ENCODE assay signal across 8 cellular contexts in genomic region chr16:88098731-88099562, GRCh38.
DNase-seq lines count a peak whose midpoint lies in the region; FAIRE-seq and TF ChIP-seq lines count a peak whose summit lies in the region.
"Not testable (repeated sequence)": the region's sequence is repeated elsewhere in the genome, so short reads cannot be mapped to it uniquely, and the experiment has no call there.

No MANE protein-coding gene starts in this region.

- H2BK120ac ChIP-seq in mesendoderm (ENCODE audit: low read depth, low read length) = not testable (repeated sequence)

- H2BK5ac ChIP-seq in mesendoderm (ENCODE audit: low read length) = not testable (repeated sequence)

- H3K79me1 ChIP-seq in mesendoderm (ENCODE audit: low read length) = not testable (repeated sequence)

- H3K4me3 ChIP-seq in BJ (ENCODE audit: low read depth, low read length); SK-N-SH (ENCODE audit: low read depth in 2 of 2, low read length in 1 of 2); mammary epithelial cell (replicated peaks in 1 of 3; ENCODE audit: insufficient read depth in 1 of 3, low read depth in 2 of 3, low read length in 3 of 3); fibroblast of the aortic adventitia (ENCODE audit: low read depth, low read length); mesendoderm (ENCODE audit: low read length): not testable (repeated sequence)

- BruUV-seq in mammary epithelial cell (replicated peaks; lab: Mats Ljungman, UMichigan) = not testable (repeated sequence)

- not testable (repeated sequence) for H3K79me2 ChIP-seq in SK-N-SH (ENCODE audit: insufficient read depth); mammary epithelial cell (ENCODE audit: insufficient read depth, low read length); mesendoderm (ENCODE audit: control insufficient read depth, insufficient read depth, low read length)

- not testable (repeated sequence) for H2BK15ac ChIP-seq in mesendoderm (replicated peaks; ENCODE audit: low read depth)

- not testable (repeated sequence) for FAIRE-seq in H54 (lab: Jason Lieb, UNC)
- FAIRE-seq in urothelium cell line (lab: Jason Lieb, UNC) = peak; percentile 73

- intact Hi-C loops in mammary epithelial cell (cut with micrococcal nuclease) = not testable (repeated sequence)

- H3K4me2 ChIP-seq in SK-N-SH; mammary epithelial cell (ENCODE audit: insufficient read depth, low read depth, low read length); mesendoderm (ENCODE audit: low read length): not testable (repeated sequence)

- 82% methylated on average over 22 of the region's 25 CpGs for WGBS in SK-N-SH (ENCODE audit: low lambda C conversion rate)
- WGBS in mammary epithelial cell (ENCODE audit: low coverage, missing lambda C conversion rate) = 94% methylated on average over 17 of the region's 25 CpGs
- WGBS in mesendoderm (ENCODE audit: extremely low coverage, insufficient coverage, low lambda C conversion rate) = no CpG with 5 or more reads among the region's 25 CpGs

- H3K23ac ChIP-seq in mesendoderm (ENCODE audit: low read length) = not testable (repeated sequence)

- not testable (repeated sequence) for H3K27ac ChIP-seq in SK-N-SH (ENCODE audit: low read depth in 2 of 2, low read length in 1 of 2); mammary epithelial cell (ENCODE audit: insufficient read depth, low read depth, low read length); mesendoderm (ENCODE audit: low read depth, low read length)

- H3K9ac ChIP-seq in SK-N-SH; mammary epithelial cell (ENCODE audit: insufficient read depth, low read length); mesendoderm (ENCODE audit: low read length): not testable (repeated sequence)

- CTCF ChIA-PET in BJ (lab: Yijun Ruan, JAX) (interaction anchor here (1.3 to 1.4 kb wide), 2 partner anchors 14 to 36 kb away, joined by 3 read pairs; no protein-coding TSS in a partner anchor), SK-N-SH (lab: Yijun Ruan, JAX) (interaction anchor here (1.5 kb wide), 1 partner anchor 22 kb away, joined by 3 read pairs; no protein-coding TSS in a partner anchor)
- CTCF ChIA-PET in mammary epithelial cell (lab: Charles Lee; ENCODE audit: low non-redundant PET) = not testable (repeated sequence)

- TF ChIP-seq POLR2A in H54 (IDR thresholded peaks at IDR 0.05; ENCODE audit: low read depth, low read length) = not testable (repeated sequence)

- dilution Hi-C loops in mammary epithelial cell (cut with HindIII; ENCODE audit: low sequenced_read_pairs) = not testable (repeated sequence)

- peaks cover 15% of the 10 kb centered on the region for H3K27me3 ChIP-seq in BJ (ENCODE audit: control insufficient read depth, insufficient read depth, low read length)
- H3K27me3 ChIP-seq in SK-N-SH (ENCODE audit: insufficient read depth); mesendoderm (ENCODE audit: insufficient read depth, low read length, poor library complexity): not testable (repeated sequence)
- peaks cover 14% of the 10 kb centered on the region for H3K27me3 ChIP-seq in mammary epithelial cell (ENCODE audit: insufficient read depth, low read length)

- not testable (repeated sequence) for H4K8ac ChIP-seq in mesendoderm (ENCODE audit: low read depth, low read length)

- not testable (repeated sequence) for H3K56ac ChIP-seq in mesendoderm (ENCODE audit: low read length)

- H3K9me3 ChIP-seq in SK-N-SH; mammary epithelial cell (replicated peaks; ENCODE audit: insufficient read depth, low read length): not testable (repeated sequence)

- H3K36me3 ChIP-seq in BJ (ENCODE audit: control insufficient read depth, insufficient read depth, low read length); SK-N-SH (replicated peaks in 1 of 2; ENCODE audit: control insufficient read depth in 1 of 2, insufficient read depth in 2 of 2, low read length in 1 of 2); mammary epithelial cell (ENCODE audit: insufficient read depth, low read length); mesendoderm (ENCODE audit: control insufficient read depth, insufficient read depth, low read length): not testable (repeated sequence)

- not testable (repeated sequence) for H2AFZ ChIP-seq in SK-N-SH (ENCODE audit: low read depth); mammary epithelial cell (ENCODE audit: low read depth, low read length)

- not testable (repeated sequence) for H2AK5ac ChIP-seq in mesendoderm (ENCODE audit: low read length)

- H4K20me1 ChIP-seq in SK-N-SH (ENCODE audit: insufficient read depth); mammary epithelial cell (ENCODE audit: insufficient read depth, low read length): not testable (repeated sequence)

- in situ Hi-C loops in mammary epithelial cell (cut with MboI; ENCODE audit: low sequenced_read_pairs in 2 of 2) = not testable (repeated sequence)

- DNase-seq in BJ (ENCODE audit: low read depth) = peak; percentile 47
- DNase-seq in H54 (ENCODE audit: insufficient read length, low spot score) = peak; percentile 90
- DNase-seq in LHCN-M2 (ENCODE audit: low read depth) = peak; percentile 85
- DNase-seq in SK-N-SH = peak; percentile 32
- peak; percentile 35 for DNase-seq in mammary epithelial cell
- peak; percentile 63 for DNase-seq in fibroblast of the aortic adventitia (ENCODE audit: low read depth)
- peak; percentile 9 for DNase-seq in mesendoderm
- DNase-seq in urothelium cell line (ENCODE audit: low spot score) = peak; percentile 29

- POLR2A ChIA-PET in BJ (lab: Charles Lee) = not testable (repeated sequence)
- POLR2A ChIA-PET in SK-N-SH (lab: Yijun Ruan, JAX) = interaction anchor here (0.6 kb wide), 1 partner anchor 14 kb away, joined by 3 read pairs; no protein-coding TSS in a partner anchor

- H3K4me1 ChIP-seq in SK-N-SH (ENCODE audit: control insufficient read depth in 1 of 2, insufficient read depth in 2 of 2, low read depth in 1 of 2, low read length in 1 of 2) = peaks cover 0 to 36% of the 10 kb centered on the region in 2 experiments; a peak in 1 of 4 replicates
- not testable (repeated sequence) for H3K4me1 ChIP-seq in mammary epithelial cell (ENCODE audit: insufficient read depth, low read length); mesendoderm (ENCODE audit: control insufficient read depth, low read depth, low read length)

- TF ChIP-seq EP300 in SK-N-SH (IDR thresholded peaks at IDR 0.05; ENCODE audit: borderline replicate concordance in 1 of 2, low read depth in 1 of 2, low read length in 1 of 2) = not testable (repeated sequence)

- H4K5ac ChIP-seq in mesendoderm (ENCODE audit: low read length) = not testable (repeated sequence)

- H3K4ac ChIP-seq in mesendoderm (ENCODE audit: low read depth, low read length) = not testable (repeated sequence)

- not testable (repeated sequence) for H3K9me2 ChIP-seq in SK-N-SH

- TF ChIP-seq CTCF in BJ (IDR thresholded peaks at IDR 0.05; ENCODE audit: insufficient read depth, low read depth, low read length) = peak; percentile 45
- not testable (repeated sequence) for TF ChIP-seq CTCF in SK-N-SH (IDR thresholded peaks at IDR 0.05); mammary epithelial cell (conservative IDR thresholded peaks at IDR 0.05 in 1 of 2, IDR thresholded peaks at IDR 0.05 in 1 of 2; ENCODE audit: extremely low read depth in 1 of 2, insufficient read depth in 1 of 2, low read depth in 1 of 2, low read length in 2 of 2); fibroblast of the aortic adventitia (IDR thresholded peaks at IDR 0.05; ENCODE audit: insufficient read depth, low read length)

- H3F3A ChIP-seq in SK-N-SH (replicated peaks; ENCODE audit: insufficient read depth) = not testable (repeated sequence)

- H3K18ac ChIP-seq in mesendoderm (ENCODE audit: low read length) = not testable (repeated sequence)

- not testable (repeated sequence) for TF ChIP-seq RAD21 in SK-N-SH (IDR thresholded peaks at IDR 0.05; ENCODE audit: low read length)

TF ChIP-seq in SK-N-SH, 30 proteins besides CTCF, POLR2A, EP300 and RAD21:
- TF ChIP-seq TCF12 (IDR thresholded peaks at IDR 0.05) = peak; percentile 72
TF ChIP-seq in SK-N-SH: peak in this region for 1; not testable (repeated sequence) for 29.

Comparison
In these comparisons a context has a peak if more than half of its experiments do, and no peak if none do; other contexts are left out.
1. DNase-seq: peak in every context shown above with its lines; median percentile 90 in H54; 85 in LHCN-M2; 63 in fibroblast of the aortic adventitia; 47 in BJ; 35 in mammary epithelial cell; 32 in SK-N-SH; 29 in urothelium cell line; 9 in mesendoderm.